ENCODE assay signal across 1 cellular context in genomic region chr5:74640450-74641013, GRCh38.
TF ChIP-seq lines count a peak whose summit lies in the region.

A gene with protein sequence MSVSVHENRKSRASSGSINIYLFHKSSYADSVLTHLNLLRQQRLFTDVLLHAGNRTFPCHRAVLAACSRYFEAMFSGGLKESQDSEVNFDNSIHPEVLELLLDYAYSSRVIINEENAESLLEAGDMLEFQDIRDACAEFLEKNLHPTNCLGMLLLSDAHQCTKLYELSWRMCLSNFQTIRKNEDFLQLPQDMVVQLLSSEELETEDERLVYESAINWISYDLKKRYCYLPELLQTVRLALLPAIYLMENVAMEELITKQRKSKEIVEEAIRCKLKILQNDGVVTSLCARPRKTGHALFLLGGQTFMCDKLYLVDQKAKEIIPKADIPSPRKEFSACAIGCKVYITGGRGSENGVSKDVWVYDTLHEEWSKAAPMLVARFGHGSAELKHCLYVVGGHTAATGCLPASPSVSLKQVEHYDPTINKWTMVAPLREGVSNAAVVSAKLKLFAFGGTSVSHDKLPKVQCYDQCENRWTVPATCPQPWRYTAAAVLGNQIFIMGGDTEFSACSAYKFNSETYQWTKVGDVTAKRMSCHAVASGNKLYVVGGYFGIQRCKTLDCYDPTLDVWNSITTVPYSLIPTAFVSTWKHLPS (minus strand): TSS chr5:74640728. CDS start chr5:74636485, 4,243 bp downstream.

TF ChIP-seq in HepG2, 621 proteins besides CTCF, POLR2A, EP300 and RAD21 (continued from another document):
- TF ChIP-seq SNAPC4 (CRISPR knock-in tag; IDR thresholded peaks at IDR 0.05) (no peak), PPARG (CRISPR knock-in tag; conservative IDR thresholded peaks at IDR 0.05) (0 out of 2 replicates have a peak, but pooled peaks have one; percentile 29), ELF1 (CRISPR knock-in tag; IDR thresholded peaks at IDR 0.05) (peak; percentile 69; the same call in 1 of the 2 replicates), ZNF362 (CRISPR knock-in tag; IDR thresholded peaks at IDR 0.05; ENCODE audit: borderline replicate concordance) (peak; percentile 59), ZNF878 (CRISPR knock-in tag; IDR thresholded peaks at IDR 0.05) (peak; percentile 70), ZNF773 (CRISPR knock-in tag; IDR thresholded peaks at IDR 0.05; ENCODE audit: borderline replicate concordance) (peak; percentile 70; the same call in 1 of the 2 replicates), HDAC1 (CRISPR knock-in tag; IDR thresholded peaks at IDR 0.05) (peak; percentile 92)
